In genomic region chr7:96076350-96076707, GRCh38 we compare ENCODE assay signal across 8 cellular contexts.
DNase-seq lines count a peak whose midpoint lies in the region; TF ChIP-seq lines count a peak whose summit lies in the region.

No MANE protein-coding gene starts in this region.

- no peak overlapping the region for H3K9ac ChIP-seq in colonic mucosa (ENCODE audit: low read depth in 2 of 2, low read length in 2 of 2)

- H3K36me3 ChIP-seq in CD8-positive, alpha-beta memory T cell (ENCODE audit: insufficient read depth, low read length) = no peaks in the 10 kb centered on the region
- no peaks in the 10 kb centered on the region for H3K36me3 ChIP-seq in colonic mucosa

- H3K27ac Mint-ChIP-seq in CD8-positive, alpha-beta memory T cell = no peak overlapping the region
- no peak overlapping the region for H3K27ac Mint-ChIP-seq in IgD-negative memory B cell
- H3K27ac Mint-ChIP-seq in nephron = peak overlapping the region in 1 of 3 experiments; percentile 3

- peaks cover 7% of the 10 kb centered on the region for H3K4me1 ChIP-seq in CD8-positive, alpha-beta memory T cell (ENCODE audit: insufficient read depth, low read length)
- H3K4me1 ChIP-seq in colonic mucosa = no peaks in the 10 kb centered on the region

- peak overlapping the region; percentile 66 to 90 (median 83) for H3K4me3 Mint-ChIP-seq in CD8-positive, alpha-beta memory T cell
- H3K4me3 Mint-ChIP-seq in IgD-negative memory B cell = peak overlapping the region; percentile 74 to 94 (median 88)
- peak overlapping the region; percentile 95 to 97 (median 96) for H3K4me3 Mint-ChIP-seq in nephron

- no peak for DNase-seq in CD8-positive, alpha-beta memory T cell
- DNase-seq in colonic mucosa = no peak
- DNase-seq in GM10248 (ENCODE audit: extremely low spot score) = no peak
- no peak for DNase-seq in NCI-H1436 (lab: John Stamatoyannopoulos, UW)
- no peak for DNase-seq in NCI-H510A treated with DMSO at 0.1 percent for 48 hours (lab: John Stamatoyannopoulos, UW)
- DNase-seq in activated CD4-positive, alpha-beta T cell treated with anti-CD3 and anti-CD28 coated beads, Interleukin-2, amount 50 U/mL, for 1 hour = no peak

- CTCF ChIA-PET in CD8-positive, alpha-beta memory T cell (lab: Charles Lee) = interaction anchor here (0.9 to 3.1 kb wide), 2 partner anchors 951 to 988 kb away, joined by 3 to 18 read pairs; no protein-coding TSS in a partner anchor
- CTCF ChIA-PET in GM10248 (lab: Yijun Ruan, JAX) = interaction anchor here (0.6 to 3.8 kb wide), 14 partner anchors 9 to 989 kb away, joined by 3 to 44 read pairs (median 3); no protein-coding TSS in a partner anchor

- POLR2A ChIA-PET in CD8-positive, alpha-beta memory T cell (lab: Charles Lee) = interaction anchor here (0.6 kb wide), 1 partner anchor 455 kb away, joined by 3 read pairs; no protein-coding TSS in a partner anchor
- POLR2A ChIA-PET in GM10248 (lab: Yijun Ruan, JAX) = no interaction called here

- H3K9me3 Mint-ChIP-seq in CD8-positive, alpha-beta memory T cell = no peaks in the 10 kb centered on the region
- H3K9me3 Mint-ChIP-seq in IgD-negative memory B cell = no peaks in the 10 kb centered on the region
- no peaks in the 10 kb centered on the region for H3K9me3 Mint-ChIP-seq in nephron

- H3K4me3 ChIP-seq in CD8-positive, alpha-beta memory T cell (ENCODE audit: low read length) = peak overlapping the region; percentile 50
- peak overlapping the region; percentile 42 for H3K4me3 ChIP-seq in colonic mucosa

- peaks cover 6 to 11% (median 7%) of the 10 kb centered on the region in 3 donors for H3K4me1 Mint-ChIP-seq in CD8-positive, alpha-beta memory T cell
- peaks cover 0 to 10% (median 5%) of the 10 kb centered on the region in 3 donors for H3K4me1 Mint-ChIP-seq in IgD-negative memory B cell
- no peaks in the 10 kb centered on the region for H3K4me1 Mint-ChIP-seq in nephron

- peaks cover 9% of the 10 kb centered on the region for H3K27me3 ChIP-seq in CD8-positive, alpha-beta memory T cell (ENCODE audit: insufficient read depth, low read length, poor library complexity, severe bottlenecking)
- peaks cover 9% of the 10 kb centered on the region for H3K27me3 ChIP-seq in colonic mucosa

- H3K27ac ChIP-seq in CD8-positive, alpha-beta memory T cell (ENCODE audit: low read depth, low read length) = no peak overlapping the region
- no peak overlapping the region for H3K27ac ChIP-seq in colonic mucosa

- no peaks in the 10 kb centered on the region for H3K9me3 ChIP-seq in CD8-positive, alpha-beta memory T cell (ENCODE audit: low read length)
- H3K9me3 ChIP-seq in colonic mucosa = no peaks in the 10 kb centered on the region

- TF ChIP-seq CTCF in colonic mucosa (IDR thresholded peaks at IDR 0.05) (no peak), nephron (IDR thresholded peaks at IDR 0.05; ENCODE audit: unreplicated experiment in 3 of 3) (no peak), GM10248 (IDR thresholded peaks at IDR 0.05; ENCODE audit: control extremely low read depth, extremely low read depth, low read depth, missing control alignments) (no peak)

- intact Hi-C loops in colonic mucosa (cut with DNase I) = no loop called here

- no peaks in the 10 kb centered on the region for H3K36me3 Mint-ChIP-seq in CD8-positive, alpha-beta memory T cell
- H3K36me3 Mint-ChIP-seq in IgD-negative memory B cell = no peaks in the 10 kb centered on the region
- no peaks in the 10 kb centered on the region for H3K36me3 Mint-ChIP-seq in nephron (ENCODE audit: low read depth)

- H3K27me3 Mint-ChIP-seq in CD8-positive, alpha-beta memory T cell = peaks cover 20 to 68% of the 10 kb centered on the region in 2 donors
- peaks cover 17% of the 10 kb centered on the region for H3K27me3 Mint-ChIP-seq in IgD-negative memory B cell
- H3K27me3 Mint-ChIP-seq in nephron (ENCODE audit: low read depth) = peaks cover 56% of the 10 kb centered on the region
